8 cellular contexts compared by ENCODE assay signal in genomic region chr12:948238-948637, GRCh38. TPM values are rescaled to one million over a fixed set of nuclear protein-coding genes. Genes with fewer than 3 reads are reported as not detected.
A peak's percentile ranks its signal among the peaks of the same experiment; 100 is the strongest.
DNase-seq lines count a peak whose midpoint lies in the region; ATAC-seq and TF ChIP-seq lines count a peak whose summit lies in the region.

No MANE protein-coding gene starts in this region.

- H3K27ac ChIP-seq in iPS-20b (ENCODE audit: low read length) (no peak overlapping the region), stomach smooth muscle (ENCODE audit: low read length) (peak overlapping the region; percentile 85)

- peak overlapping the region; percentile 97; the same call in 1 of the 2 replicates for H3K9ac ChIP-seq in iPS-20b (ENCODE audit: low read depth, low read length)
- peak overlapping the region in 1 of 2 donors; percentile 79 for H3K9ac ChIP-seq in stomach smooth muscle (ENCODE audit: low read length in 2 of 2)

- no peaks in the 10 kb centered on the region for H3K27me3 ChIP-seq in iPS-20b (ENCODE audit: insufficient read depth, low read length)
- H3K27me3 ChIP-seq in stomach smooth muscle (ENCODE audit: control insufficient read depth in 1 of 2, insufficient read depth in 2 of 2, low read length in 2 of 2): no peaks in the 10 kb centered on the region

- DNase-seq in activated CD4-positive, alpha-beta T cell treated with anti-CD3 and anti-CD28 coated beads, Interleukin-2, amount 10 ng/mL, durations not matched to agents 7 days and 5 days: no peak
- no peak for DNase-seq in activated CD4-positive, alpha-beta T cell treated with anti-CD3 and anti-CD28 coated beads for 4 hours
- DNase-seq in omental fat pad (ENCODE audit: low spot score): no peak
- DNase-seq in NCI-H187 (lab: John Stamatoyannopoulos, UW): no peak
- DNase-seq in stimulated activated CD8-positive, alpha-beta memory T cell treated with anti-CD3 and anti-CD28 coated beads, Interleukin-4, amount 100 ng/mL, for 48 hours: no peak

- H3K36me3 Mint-ChIP-seq in activated CD4-positive, alpha-beta T cell treated with anti-CD3 and anti-CD28 coated beads, Interleukin-2, amount 10 ng/mL, durations not matched to agents 7 days and 5 days (ENCODE audit: low read depth): peaks cover 28% of the 10 kb centered on the region
- H3K36me3 Mint-ChIP-seq in activated naive CD8-positive, alpha-beta T cell: peaks cover 10% of the 10 kb centered on the region

- ATAC-seq in omental fat pad (ENCODE audit: low FRiP score): no peak

- no peaks in the 10 kb centered on the region for H3K27me3 Mint-ChIP-seq in activated CD4-positive, alpha-beta T cell treated with anti-CD3 and anti-CD28 coated beads, Interleukin-2, amount 10 ng/mL, durations not matched to agents 7 days and 5 days
- no peaks in the 10 kb centered on the region for H3K27me3 Mint-ChIP-seq in activated naive CD8-positive, alpha-beta T cell

- POLR2A ChIA-PET in activated CD4-positive, alpha-beta T cell treated with anti-CD3 and anti-CD28 coated beads, Interleukin-2, amount 10 ng/mL, durations not matched to agents 7 days and 5 days (lab: Charles Lee): no interaction called here

- no peaks in the 10 kb centered on the region for H3K9me3 Mint-ChIP-seq in activated CD4-positive, alpha-beta T cell treated with anti-CD3 and anti-CD28 coated beads, Interleukin-2, amount 10 ng/mL, durations not matched to agents 7 days and 5 days
- no peaks in the 10 kb centered on the region for H3K9me3 Mint-ChIP-seq in activated naive CD8-positive, alpha-beta T cell (ENCODE audit: low read depth)

- peak overlapping the region; percentile 94; the same call in 1 of the 2 replicates for H3K4me3 ChIP-seq in iPS-20b (ENCODE audit: low read length)
- no peak overlapping the region for H3K4me3 ChIP-seq in stomach smooth muscle (ENCODE audit: low read length in 2 of 2)

- H3K27ac Mint-ChIP-seq in activated CD4-positive, alpha-beta T cell treated with anti-CD3 and anti-CD28 coated beads, Interleukin-2, amount 10 ng/mL, durations not matched to agents 7 days and 5 days: peak overlapping the region; percentile 91
- H3K27ac Mint-ChIP-seq in activated naive CD8-positive, alpha-beta T cell: peak overlapping the region; percentile 70

- no peak for TF ChIP-seq CTCF in omental fat pad (IDR thresholded peaks at IDR 0.05)

- H3K36me3 ChIP-seq in iPS-20b (ENCODE audit: insufficient read depth, low read depth, low read length) (peaks cover 4% of the 10 kb centered on the region), stomach smooth muscle (ENCODE audit: control insufficient read depth in 2 of 2, insufficient read depth in 2 of 2, low read length in 2 of 2) (peaks cover 0 to 4% of the 10 kb centered on the region in 2 donors)

- H3K9me3 ChIP-seq in iPS-20b (ENCODE audit: insufficient read depth, low read depth, low read length) (no peaks in the 10 kb centered on the region), stomach smooth muscle (ENCODE audit: control insufficient read depth in 2 of 2, low read length in 2 of 2) (no peaks in the 10 kb centered on the region)

- H3K4me1 ChIP-seq in iPS-20b (ENCODE audit: insufficient read depth, low read length): no peaks in the 10 kb centered on the region
- peaks cover 3% of the 10 kb centered on the region for H3K4me1 ChIP-seq in stomach smooth muscle (ENCODE audit: control insufficient read depth, insufficient read depth, low read length)

- H3K4me3 Mint-ChIP-seq in activated CD4-positive, alpha-beta T cell treated with anti-CD3 and anti-CD28 coated beads, Interleukin-2, amount 10 ng/mL, durations not matched to agents 7 days and 5 days: peak overlapping the region; percentile 98
- H3K4me3 Mint-ChIP-seq in activated naive CD8-positive, alpha-beta T cell: peak overlapping the region; percentile 98

- peaks cover 48% of the 10 kb centered on the region for H3K4me1 Mint-ChIP-seq in activated CD4-positive, alpha-beta T cell treated with anti-CD3 and anti-CD28 coated beads, Interleukin-2, amount 10 ng/mL, durations not matched to agents 7 days and 5 days
- H3K4me1 Mint-ChIP-seq in activated naive CD8-positive, alpha-beta T cell (ENCODE audit: low read depth): peaks cover 38% of the 10 kb centered on the region

- CTCF ChIA-PET in activated CD4-positive, alpha-beta T cell treated with anti-CD3 and anti-CD28 coated beads, Interleukin-2, amount 10 ng/mL, durations not matched to agents 7 days and 5 days (lab: Charles Lee): interaction anchor here (0.9 to 1.5 kb wide), 2 partner anchors 31 to 378 kb away, joined by 3 to 7 read pairs; no protein-coding TSS in a partner anchor

RNA-seq across cellular contexts. Expression of gene RAD52, which starts 1.3 kb away (rescaled TPM):
- total RNA-seq in activated CD4-positive, alpha-beta T cell treated with anti-CD3 and anti-CD28 coated beads, Interleukin-2, amount 10 ng/mL, durations not matched to agents 7 days and 5 days: 10 to 100 TPM; 18.5 to 19.4 TPM
- total RNA-seq in omental fat pad: 10 to 100 TPM in 2 of 4 donors, 1 to 10 TPM in 2; 4.9 to 15.4 (median 11.2) TPM

RNA-seq across cellular contexts. Expression of gene ERC1, which starts 42.8 kb away (rescaled TPM):
- 10 to 100 TPM; 38.7 to 43.4 TPM for total RNA-seq in activated CD4-positive, alpha-beta T cell treated with anti-CD3 and anti-CD28 coated beads, Interleukin-2, amount 10 ng/mL, durations not matched to agents 7 days and 5 days
- 10 to 100 TPM; 46.1 to 83.2 (median 63.8) TPM for total RNA-seq in omental fat pad
